Comparison of ENCODE assay signal across 1 cellular context in genomic region chr14:69661194-69661537, GRCh38.
TF ChIP-seq lines count a peak whose summit lies in the region.

No MANE protein-coding gene starts in this region.

TF ChIP-seq in GM23338, 12 proteins besides CTCF, POLR2A, EP300 and RAD21 (continued from another document):
- no peak for TF ChIP-seq NANOG (IDR thresholded peaks at IDR 0.05; ENCODE audit: borderline replicate concordance)
- TF ChIP-seq EZH2phosphoT487 (IDR thresholded peaks at IDR 0.05; ENCODE audit: unreplicated experiment): no peak
- TF ChIP-seq STAT1 (IDR thresholded peaks at IDR 0.05; ENCODE audit: unreplicated experiment): no peak
- TF ChIP-seq ZNF331 (CRISPR knock-in tag; IDR thresholded peaks at IDR 0.05; ENCODE audit: low read depth): no peak
- TF ChIP-seq POLR2AphosphoS5 (IDR thresholded peaks at IDR 0.05; ENCODE audit: low read depth): no peak
- TF ChIP-seq ZNF114 (CRISPR knock-in tag; IDR thresholded peaks at IDR 0.05): no peak
- no peak for TF ChIP-seq REST (IDR thresholded peaks at IDR 0.05; ENCODE audit: unreplicated experiment)
